8 cellular contexts compared by ENCODE assay signal in genomic region chr19:54462072-54462712, GRCh38. TPM values are rescaled to one million over a fixed set of nuclear protein-coding genes. Genes with fewer than 3 reads are reported as not detected.
A peak's percentile ranks its signal among the peaks of the same experiment; 100 is the strongest.
DNase-seq lines count a peak whose midpoint lies in the region; ATAC-seq, FAIRE-seq and TF ChIP-seq lines count a peak whose summit lies in the region.

No MANE protein-coding gene starts in this region.

- no peak for FAIRE-seq in GM12891 (lab: Jason Lieb, UNC)

- H3K27me3 ChIP-seq in gastrocnemius medialis: no peaks in the 10 kb centered on the region

- TF ChIP-seq POLR2A in GM12891 (IDR thresholded peaks at IDR 0.05; ENCODE audit: low read depth, low read length) (peak; percentile 46), gastrocnemius medialis (IDR thresholded peaks at IDR 0.05) (no peak)

- H3K9me3 ChIP-seq in SK-N-MC (ENCODE audit: low read depth, low read length) (no peaks in the 10 kb centered on the region), gastrocnemius medialis (no peaks in the 10 kb centered on the region)

- H3K27ac ChIP-seq in SK-N-MC: peak overlapping the region; percentile 88
- H3K27ac ChIP-seq in gastrocnemius medialis: peak overlapping the region; percentile 78 to 92 (median 84)

- in situ Hi-C loops in gastrocnemius medialis (cut with MboI; ENCODE audit: low sequenced_read_pairs in 4 of 4): no loop called here

- peak overlapping the region; percentile 90 for H3K4me3 ChIP-seq in SK-N-MC
- H3K4me3 ChIP-seq in fibroblast of mammary gland (ENCODE audit: control insufficient read depth, low read depth, low read length): peak overlapping the region; percentile 37
- H3K4me3 ChIP-seq in gastrocnemius medialis: peak overlapping the region; percentile 54 to 81 (median 62)

- DNase-seq in GM12891 (ENCODE audit: insufficient read length, low spot score) (no peak), SK-N-MC (ENCODE audit: low read depth, low spot score) (no peak), fibroblast of mammary gland (ENCODE audit: low read depth) (no peak), gastrocnemius medialis (no peak), NCI-H1930 (lab: John Stamatoyannopoulos, UW) (no peak), COLO829 (ENCODE audit: low spot score) (no peak)
- DNase-seq in stimulated activated naive CD4-positive, alpha-beta T cell treated with Interleukin-2 at 50 U/mL for 16 hours (lab: John Stamatoyannopoulos, UW): no peak

- ATAC-seq in gastrocnemius medialis: no peak
- ATAC-seq in HG03095 (IDR thresholded peaks at IDR 0.05; ENCODE audit: unreplicated experiment): no peak

- H3K36me3 ChIP-seq in SK-N-MC (ENCODE audit: insufficient read depth, low read length) (peaks cover 40% of the 10 kb centered on the region), gastrocnemius medialis (peaks cover 4 to 50% of the 10 kb centered on the region in 2 donors)

- TF ChIP-seq CTCF in fibroblast of mammary gland (conservative IDR thresholded peaks at IDR 0.05; ENCODE audit: control insufficient read depth, insufficient read depth, low read depth, low read length): no peak
- TF ChIP-seq CTCF in gastrocnemius medialis (IDR thresholded peaks at IDR 0.05 in 4 of 5, conservative IDR thresholded peaks at IDR 0.05 in 1 of 5): no peak

- H3K9ac ChIP-seq in SK-N-MC (ENCODE audit: insufficient read length): peak overlapping the region; percentile 88

- intact Hi-C loops in gastrocnemius medialis (cut with DNase I; ENCODE audit: low total_unique reads): loop anchor here (10.0 kb wide), 3 partner anchors 297 to 793 kb away; partner anchors contain the start of gene PPP6R1

- peaks cover 7 to 24% of the 10 kb centered on the region in 2 donors for H3K4me1 ChIP-seq in gastrocnemius medialis

TF ChIP-seq in GM12891, 5 proteins besides CTCF, POLR2A, EP300 and RAD21:
- TF ChIP-seq POLR2AphosphoS5 (IDR thresholded peaks at IDR 0.05; ENCODE audit: low read depth, low read length) (peak; percentile 71), PAX5 (IDR thresholded peaks at IDR 0.05; ENCODE audit: insufficient read depth, low read length, severe bottlenecking) (no peak)

RNA-seq across cellular contexts. Expression of gene LENG9, which starts 1.4 kb away (rescaled TPM):
- 2.0 TPM for polyA plus RNA-seq in GM12891 (2012; ENCODE audit: low read depth, missing spikeins)
- 1 to 10 TPM; 1.5 to 4.9 (median 3.4) TPM for total RNA-seq in gastrocnemius medialis

RNA-seq across cellular contexts. Expression of gene CDC42EP5, which starts 10.9 kb away (rescaled TPM):
- polyA plus RNA-seq in GM12891 (2012; ENCODE audit: low read depth, missing spikeins): 1.3 TPM
- total RNA-seq in gastrocnemius medialis: 1 to 10 TPM in 2 of 4 donors, under 1 TPM in 1, not detected in 1; 0.83 to 4.6 (median 4.2) TPM

RNA-seq across cellular contexts. Expression of gene LENG8, which starts 13.2 kb away (rescaled TPM):
- polyA plus RNA-seq in GM12891 (2012; ENCODE audit: low read depth, missing spikeins): 142 TPM
- total RNA-seq in gastrocnemius medialis: 10 to 100 TPM in 3 of 4 donors, 1 to 10 TPM in 1; 9.9 to 49.5 (median 15.5) TPM

RNA-seq across cellular contexts. Expression of gene LAIR2, which starts 40.4 kb away (rescaled TPM):
- polyA plus RNA-seq in GM12891 (2012; ENCODE audit: low read depth, missing spikeins): 1.2 TPM
- not detected for total RNA-seq in gastrocnemius medialis

RNA-seq across cellular contexts. Expression of gene TTYH1, which starts 46.9 kb away (rescaled TPM):
- polyA plus RNA-seq in GM12891 (2012; ENCODE audit: low read depth, missing spikeins): 0.58 TPM
- total RNA-seq in gastrocnemius medialis: under 1 TPM in 1 of 4 donors, not detected in 3; 0.41 TPM

Comparison
In these comparisons a context has a peak if more than half of its experiments do, and no peak if none do; other contexts are left out.
1. H3K4me3 ChIP-seq: peak in every context shown above with its lines; median percentile 90 in SK-N-MC; 62 in gastrocnemius medialis; 37 in fibroblast of mammary gland.